8 cellular contexts compared by ENCODE assay signal in the genomic region with DNA sequence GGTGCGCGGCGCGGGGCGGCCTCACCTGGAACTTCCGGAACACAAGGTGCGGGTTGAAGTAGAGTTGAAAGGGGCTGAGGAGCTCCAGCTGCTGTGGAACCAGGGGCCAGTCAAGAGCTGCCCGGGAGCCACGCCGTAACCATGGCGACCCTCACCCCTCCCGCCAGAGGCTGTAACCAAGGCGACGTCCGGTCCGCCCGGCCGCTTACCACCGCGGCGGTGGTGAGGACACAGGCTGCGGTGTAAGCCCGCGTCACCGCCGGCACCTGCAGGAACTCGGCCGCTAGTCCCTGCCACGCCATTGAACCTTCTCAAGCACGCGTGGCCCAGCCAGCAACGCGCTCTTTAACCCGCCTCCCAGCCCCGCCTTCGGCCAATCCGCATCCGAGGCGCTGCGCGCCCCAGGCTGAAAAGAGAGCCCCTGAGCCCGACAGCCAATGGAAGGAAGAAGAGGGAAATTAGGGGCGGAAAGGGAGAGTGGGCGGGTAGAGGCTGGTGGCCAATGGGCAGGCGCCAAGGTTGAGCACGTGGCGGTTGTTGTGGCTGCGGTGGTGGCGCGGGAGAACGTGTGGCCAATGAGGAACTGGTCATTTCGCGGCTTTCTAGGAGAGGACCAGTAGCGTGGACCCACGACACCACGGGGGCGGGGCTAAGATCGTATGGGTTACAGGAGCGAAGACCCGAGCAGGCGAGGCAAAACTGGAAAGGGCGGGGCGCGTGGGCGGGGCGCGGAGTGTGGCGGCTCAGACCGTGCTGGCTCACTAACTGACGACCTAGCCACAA. TPM values are rescaled to one million over a fixed set of nuclear protein-coding genes. Genes with fewer than 3 reads are reported as not detected.
A peak's percentile ranks its signal among the peaks of the same experiment; 100 is the strongest.
DNase-seq lines count a peak whose midpoint lies in the region; ATAC-seq and TF ChIP-seq lines count a peak whose summit lies in the region.

DERL3 (minus strand) TSS at position 321 of the 783 bp plus-strand sequence; CDS start at position 302, 19 bp downstream.

- peak within 1 kb of the TSS; percentile 45 to 66 for H3K4me3 ChIP-seq in left lung

- peak; percentile 74 for ATAC-seq in HG03378 (IDR thresholded peaks at IDR 0.05; ENCODE audit: unreplicated experiment)
- ATAC-seq in left lung: peak; percentile 95

- DNase-seq in AG08396 (ENCODE audit: low spot score) (peak; percentile 93), NCI-H524 (lab: John Stamatoyannopoulos, UW) (peak; percentile 84 to 86), dedifferentiated amniotic fluid mesenchymal stem cell (ENCODE audit: extremely low spot score) (peak; percentile 88), left lung (peak; percentile 99 to 100)
- DNase-seq in activated CD4-positive, alpha-beta T cell treated with anti-CD3 and anti-CD28 coated beads, Interleukin-2, amount 50 U/mL, for 1 hour: peak; percentile 91
- DNase-seq in stimulated activated CD4-positive, alpha-beta T cell treated with anti-CD3 and anti-CD28 coated beads, Interleukin-2, amount 100 ng/mL, for 24 hours: peak; percentile 97

- no peak within 1 kb of the TSS for H3K27ac ChIP-seq in left lung

- peak; percentile 31 for TF ChIP-seq POLR2A in GM19099 (IDR thresholded peaks at IDR 0.05; ENCODE audit: extremely low read depth, insufficient read length, low read depth)

- TF ChIP-seq CTCF in left lung (IDR thresholded peaks at IDR 0.05): no peak

- peaks cover 9 to 21% of the 10 kb centered on the region in 2 donors for H3K4me1 ChIP-seq in left lung

- no peaks in the 10 kb centered on the region for H3K27me3 ChIP-seq in left lung

- intact Hi-C loops in left lung (cut with DNase I): loop anchor here (5.0 to 10.0 kb wide), 2 partner anchors 54 to 67 kb away; partner anchors contain the start of genes MMP11 (in 1 of the 2) and SMARCB1 (in 1 of the 2)

- H3K9me3 ChIP-seq in left lung: no peaks in the 10 kb centered on the region

- peaks cover 0 to 33% of the 10 kb centered on the region in 2 donors for H3K36me3 ChIP-seq in left lung

RNA-seq across cellular contexts. Expression of gene DERL3, which starts in this region (rescaled TPM):
- total RNA-seq in left lung: 1 to 10 TPM; 6.7 to 9.4 TPM
